Comparison of ENCODE assay signal across 12 cellular contexts in the genomic region with DNA sequence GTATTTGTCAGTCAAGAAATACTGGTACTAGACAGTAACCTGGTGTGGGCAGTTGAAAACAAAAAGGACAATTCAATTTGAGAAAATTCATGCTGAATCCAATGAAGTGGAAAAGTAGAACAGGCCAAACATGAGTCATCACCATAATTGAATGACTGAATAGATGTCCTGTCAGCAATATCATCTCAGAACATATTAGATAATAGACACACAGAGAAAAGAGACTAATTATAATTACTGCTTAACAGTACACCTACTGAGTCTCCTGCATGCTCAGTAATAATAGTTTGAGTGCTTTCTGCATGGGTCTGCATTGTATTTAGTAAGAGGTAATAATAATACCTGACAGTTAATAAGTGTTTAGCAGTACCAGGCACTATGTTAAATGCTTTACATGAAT.
DNase-seq lines count a peak whose midpoint lies in the region; ATAC-seq and TF ChIP-seq lines count a peak whose summit lies in the region.
"Had no signal": no experiment of that assay in that cellular context is flagged by ENCODE, and none has a peak within 500 bp of the region (broad histone marks: within the 10 kb centered on the region; RNA-seq: fewer than 3 reads in every experiment).

No MANE protein-coding gene starts in this region.

- H2BK12ac ChIP-seq in mesenchymal stem cell (ENCODE audit: low read length in 2 of 2) (no peak overlapping the region), H9 (ENCODE audit: insufficient read length, low read depth, low read length) (no peak overlapping the region)

- no peak overlapping the region for H4K91ac ChIP-seq in mesenchymal stem cell (ENCODE audit: low read length)
- H4K91ac ChIP-seq in H9 (ENCODE audit: insufficient read length, low read depth, low read length): no peak overlapping the region

- TF ChIP-seq RAD21 in SK-N-SH (IDR thresholded peaks at IDR 0.05; ENCODE audit: low read length): no peak

- no peak overlapping the region for H4K5ac ChIP-seq in H9 (ENCODE audit: insufficient read length, low read depth, low read length)

- POLR2A ChIA-PET in SK-N-SH (lab: Yijun Ruan, JAX): no interaction called here

- peak; percentile 47 for ATAC-seq in GM18505 (IDR thresholded peaks at IDR 0.05; ENCODE audit: unreplicated experiment)
- ATAC-seq in GM23338: no peak
- no peak for ATAC-seq in right cardiac atrium

- H3K4me2 ChIP-seq in SK-N-SH (peak overlapping the region; percentile 19; the same call in 1 of the 2 replicates), mesenchymal stem cell (ENCODE audit: low read length, poor library complexity, severe bottlenecking) (no peak overlapping the region), GM23338 (no peak overlapping the region), H9 (ENCODE audit: insufficient read depth, insufficient read length, low read length) (no peak overlapping the region)

- H3K23ac ChIP-seq in mesenchymal stem cell (ENCODE audit: low read length in 2 of 2) (no peak overlapping the region), H9 (ENCODE audit: insufficient read length, low read depth, low read length) (no peak overlapping the region)

- H3K4me3 ChIP-seq in SK-N-SH (ENCODE audit: low read depth in 2 of 2, low read length in 1 of 2) (no peak overlapping the region), mesenchymal stem cell (ENCODE audit: insufficient read depth in 1 of 2, low read depth in 1 of 2, low read length in 2 of 2) (no peak overlapping the region), GM23338 (no peak overlapping the region), right cardiac atrium (ENCODE audit: low read length) (no peak overlapping the region)
- H3K4me3 ChIP-seq: cardiac muscle cell had no signal

- no peak overlapping the region for H3K4me3 Mint-ChIP-seq in GM23338
- no peak overlapping the region for H3K4me3 Mint-ChIP-seq in H9

- intact Hi-C loops in right cardiac atrium (cut with DNase I): no loop called here

- no peak overlapping the region for H3K4ac ChIP-seq in mesenchymal stem cell (ENCODE audit: low read depth in 1 of 2, low read length in 2 of 2)
- no peak overlapping the region for H3K4ac ChIP-seq in H9 (ENCODE audit: low read depth, low read length)

- H2BK5ac ChIP-seq in mesenchymal stem cell (ENCODE audit: low read depth, low read length, poor library complexity, severe bottlenecking) (no peak overlapping the region), H9 (ENCODE audit: insufficient read length, low read length) (no peak overlapping the region)

- peaks cover 17% of the 10 kb centered on the region for H3F3A ChIP-seq in SK-N-SH (replicated peaks; ENCODE audit: insufficient read depth)
- no peaks in the 10 kb centered on the region for H3F3A ChIP-seq in GM23338 (replicated peaks; ENCODE audit: low read depth)

- H3K14ac ChIP-seq in mesenchymal stem cell (ENCODE audit: low read length in 2 of 2): no peak overlapping the region
- no peak overlapping the region for H3K14ac ChIP-seq in H9 (ENCODE audit: insufficient read depth, low read length)

- H3K36me3 Mint-ChIP-seq in GM23338 (ENCODE audit: low read depth) (peaks cover 3% of the 10 kb centered on the region), H9 (ENCODE audit: insufficient read depth in 1 of 3, low read depth in 3 of 3) (peaks cover 3 to 9% (median 3%) of the 10 kb centered on the region in 3 experiments)

- H2AK5ac ChIP-seq in mesenchymal stem cell (ENCODE audit: low read length, severe bottlenecking) (no peak overlapping the region), H9 (ENCODE audit: insufficient read length, low read length) (no peak overlapping the region)

- no peak overlapping the region for H3K18ac ChIP-seq in mesenchymal stem cell (ENCODE audit: low read depth in 1 of 2, low read length in 2 of 2)
- H3K18ac ChIP-seq in H9 (ENCODE audit: insufficient read length, low read depth, low read length): no peak overlapping the region

- H3K9me2 ChIP-seq in SK-N-SH: 0 out of 2 replicates have a peak, but pooled peaks cover 5% of the 10 kb centered on the region
- H3K9me2 ChIP-seq in GM23338 (ENCODE audit: insufficient read depth): no peaks in the 10 kb centered on the region

- TF ChIP-seq POLR2A in GM18505 (IDR thresholded peaks at IDR 0.05; ENCODE audit: borderline replicate concordance, extremely low read depth, insufficient read depth, insufficient read length): no peak

- H3K27me3 Mint-ChIP-seq in GM23338 (ENCODE audit: insufficient read depth, low read depth, poor library complexity): no peaks in the 10 kb centered on the region
- H3K27me3 Mint-ChIP-seq in H9 (ENCODE audit: low read depth): no peaks in the 10 kb centered on the region

- peaks cover 6% of the 10 kb centered on the region; the same call in 2 of the 3 replicates for H3K4me1 Mint-ChIP-seq in GM23338
- peaks cover 7 to 9% of the 10 kb centered on the region in 2 experiments for H3K4me1 Mint-ChIP-seq in H9

- H3K79me2 ChIP-seq in SK-N-SH (ENCODE audit: insufficient read depth): no peaks in the 10 kb centered on the region
- H3K79me2 ChIP-seq in GM23338 (replicated peaks; ENCODE audit: insufficient read depth): no peaks in the 10 kb centered on the region
- H3K79me2 ChIP-seq in H9 (ENCODE audit: insufficient read depth, low read length): no peaks in the 10 kb centered on the region

- H3K36me3 ChIP-seq in SK-N-SH (replicated peaks in 1 of 2; ENCODE audit: control insufficient read depth in 1 of 2, insufficient read depth in 2 of 2, low read length in 1 of 2) (no peaks in the 10 kb centered on the region), mesenchymal stem cell (ENCODE audit: control insufficient read depth in 1 of 2, insufficient read depth in 2 of 2, low read depth in 1 of 2, low read length in 2 of 2) (no peaks in the 10 kb centered on the region), GM23338 (ENCODE audit: insufficient read depth) (no peaks in the 10 kb centered on the region)
- H3K36me3 ChIP-seq: cardiac muscle cell had no signal

- H4K8ac ChIP-seq in mesenchymal stem cell (ENCODE audit: low read length) (no peak overlapping the region), H9 (replicated peaks; ENCODE audit: insufficient read length, low read depth, low read length) (no peak overlapping the region)

- H4K20me1 ChIP-seq in SK-N-SH (ENCODE audit: insufficient read depth) (no peaks in the 10 kb centered on the region; the same call in 1 of the 2 replicates), GM23338 (replicated peaks; ENCODE audit: insufficient read depth) (no peaks in the 10 kb centered on the region), H9 (ENCODE audit: control insufficient read depth, insufficient read depth, insufficient read length) (no peaks in the 10 kb centered on the region)

- DNase-seq in HPDE6-E6E7 (ENCODE audit: extremely low spot score) (peak; percentile 15), SK-N-SH (peak; percentile 25), mesenchymal stem cell (peak; percentile 15), EL (no peak), GM23338 (ENCODE audit: low spot score) (no peak), H9 (no peak), right cardiac atrium (no peak)
- DNase-seq: glutamatergic neuron, midbrain, T-helper 2 cell had no signal

- H3K27me3 ChIP-seq in SK-N-SH (ENCODE audit: insufficient read depth) (no peaks in the 10 kb centered on the region), mesenchymal stem cell (ENCODE audit: control insufficient read depth in 1 of 2, insufficient read depth in 1 of 2, low read length in 2 of 2) (no peaks in the 10 kb centered on the region), GM23338 (ENCODE audit: insufficient read depth) (no peaks in the 10 kb centered on the region), H9 (ENCODE audit: insufficient read depth, low read length) (no peaks in the 10 kb centered on the region), right cardiac atrium (ENCODE audit: control insufficient read depth, insufficient read depth) (no peaks in the 10 kb centered on the region)
- H3K27me3 ChIP-seq: cardiac muscle cell had no signal

- peak overlapping the region; percentile 14 to 93; a peak in 3 of 4 replicates for H3K27ac ChIP-seq in SK-N-SH (ENCODE audit: low read depth in 2 of 2, low read length in 1 of 2)
- no peak overlapping the region for H3K27ac ChIP-seq in mesenchymal stem cell (ENCODE audit: low read length, poor library complexity, severe bottlenecking)
- no peak overlapping the region for H3K27ac ChIP-seq in GM23338 (ENCODE audit: low read depth)
- H3K27ac ChIP-seq in H9 (ENCODE audit: insufficient read length, low read depth, low read length): no peak overlapping the region
- no peak overlapping the region for H3K27ac ChIP-seq in right cardiac atrium (ENCODE audit: low read length)
- H3K27ac ChIP-seq: cardiac muscle cell had no signal

- no peak overlapping the region for H2AFZ ChIP-seq in SK-N-SH (ENCODE audit: low read depth)
- no peak overlapping the region for H2AFZ ChIP-seq in mesenchymal stem cell (ENCODE audit: low read depth, low read length)
- no peak overlapping the region for H2AFZ ChIP-seq in GM23338
- no peak overlapping the region for H2AFZ ChIP-seq in H9 (ENCODE audit: low read length)

- peak; percentile 45 to 97; a peak in 2 of 4 replicates for TF ChIP-seq EP300 in SK-N-SH (IDR thresholded peaks at IDR 0.05; ENCODE audit: borderline replicate concordance in 1 of 2, low read depth in 1 of 2, low read length in 1 of 2)

- CTCF ChIA-PET in SK-N-SH (lab: Yijun Ruan, JAX): no interaction called here

- no peak overlapping the region for H3K27ac Mint-ChIP-seq in GM23338
- no peak overlapping the region for H3K27ac Mint-ChIP-seq in H9

- no peaks in the 10 kb centered on the region for H3K79me1 ChIP-seq in mesenchymal stem cell (replicated peaks; ENCODE audit: low read length, poor library complexity, severe bottlenecking)
- no peaks in the 10 kb centered on the region for H3K79me1 ChIP-seq in H9 (ENCODE audit: insufficient read depth, low read depth, low read length, poor library complexity, severe bottlenecking)

- H3T11ph ChIP-seq in H9 (ENCODE audit: low read length): no peak overlapping the region

- H3K4me1 ChIP-seq in SK-N-SH (ENCODE audit: control insufficient read depth in 1 of 2, insufficient read depth in 2 of 2, low read depth in 1 of 2, low read length in 1 of 2) (peaks cover 11 to 25% of the 10 kb centered on the region in 2 experiments; a peak in 3 of 4 replicates), mesenchymal stem cell (ENCODE audit: control insufficient read depth, insufficient read depth, low read depth, low read length) (no peaks in the 10 kb centered on the region), GM23338 (ENCODE audit: insufficient read depth) (no peaks in the 10 kb centered on the region), H9 (ENCODE audit: insufficient read depth, low read length) (no peaks in the 10 kb centered on the region), right cardiac atrium (ENCODE audit: control insufficient read depth, insufficient read depth, low read length) (no peaks in the 10 kb centered on the region)

- H2BK120ac ChIP-seq in mesenchymal stem cell (ENCODE audit: low read depth, low read length) (no peak overlapping the region), H9 (ENCODE audit: low read depth, low read length, poor library complexity, severe bottlenecking) (no peak overlapping the region)

- H3K23me2 ChIP-seq in H9 (ENCODE audit: insufficient read length, low read depth, low read length, poor library complexity, severe bottlenecking): no peaks in the 10 kb centered on the region

- H3K9me3 Mint-ChIP-seq in GM23338: peaks cover 4% of the 10 kb centered on the region
- H3K9me3 Mint-ChIP-seq in H9: peaks cover 3% of the 10 kb centered on the region in 2 experiments

- H2BK20ac ChIP-seq in H9 (ENCODE audit: low read depth, low read length, poor library complexity, severe bottlenecking): no peak overlapping the region

- H2BK15ac ChIP-seq in mesenchymal stem cell (ENCODE audit: low read depth, poor library complexity, severe bottlenecking): no peak overlapping the region
- no peak overlapping the region for H2BK15ac ChIP-seq in H9 (ENCODE audit: low read depth, low read length)

- TF ChIP-seq CTCF in SK-N-SH (IDR thresholded peaks at IDR 0.05) (no peak), GM23338 (conservative IDR thresholded peaks at IDR 0.05; ENCODE audit: low read depth in 2 of 2) (no peak), H9 (conservative IDR thresholded peaks at IDR 0.05) (no peak)

- no peak overlapping the region for H3K9ac ChIP-seq in SK-N-SH
- no peak overlapping the region for H3K9ac ChIP-seq in mesenchymal stem cell (ENCODE audit: low read length)
- no peak overlapping the region for H3K9ac ChIP-seq in H9 (ENCODE audit: extremely low read depth, insufficient read length, low read length)

- H3K56ac ChIP-seq in H9 (ENCODE audit: insufficient read length, low read depth, low read length): no peak overlapping the region

- H3K9me3 ChIP-seq in SK-N-SH (no peaks in the 10 kb centered on the region), mesenchymal stem cell (ENCODE audit: control insufficient read depth, low read length) (no peaks in the 10 kb centered on the region), H9 (ENCODE audit: control insufficient read depth, low read depth, low read length) (no peaks in the 10 kb centered on the region), right cardiac atrium (ENCODE audit: control insufficient read depth, low read length) (no peaks in the 10 kb centered on the region)

Comparison
In these comparisons a context has a peak if more than half of its experiments do, and no peak if none do; other contexts are left out.
1. DNase-seq: peak in HPDE6-E6E7 (single experiment), SK-N-SH (single experiment) and mesenchymal stem cell (single experiment); none in EL (single experiment), GM23338 (single experiment), H9 (single experiment) and right cardiac atrium (0 of 3).
2. H3K27ac ChIP-seq: peak in SK-N-SH (2 of 2); none in mesenchymal stem cell (single experiment), GM23338 (single experiment), H9 (single experiment) and right cardiac atrium (single experiment).